23 cellular contexts compared by ENCODE assay signal in genomic region chr1:201988593-201988992, GRCh38. TPM values are rescaled to one million over a fixed set of nuclear protein-coding genes. Genes with fewer than 3 reads are reported as not detected.
DNase-seq lines count a peak whose midpoint lies in the region; ATAC-seq and TF ChIP-seq lines count a peak whose summit lies in the region.
"Had no signal": no experiment of that assay in that cellular context is flagged by ENCODE, and none has a peak within 500 bp of the region (broad histone marks: within the 10 kb centered on the region; RNA-seq: fewer than 3 reads in every experiment).

No MANE protein-coding gene starts in this region.

- intact Hi-C loops in colonic mucosa (cut with DNase I) (no loop called here), thyroid gland (cut with DNase I) (no loop called here)

- 53 to 58% methylated on average over 7 of the region's 7 CpGs for WGBS in thyroid gland, 2 donors

- H3K36me3 ChIP-seq in colonic mucosa (peaks cover 12% of the 10 kb centered on the region), thyroid gland (peaks cover 30 to 33% of the 10 kb centered on the region in 2 donors)

- no peak for TF ChIP-seq CTCF in WTC11 (IDR thresholded peaks at IDR 0.05)
- no peak for TF ChIP-seq CTCF in colonic mucosa (IDR thresholded peaks at IDR 0.05)
- TF ChIP-seq CTCF in thyroid gland (IDR thresholded peaks at IDR 0.05): no peak
- TF ChIP-seq CTCF in GM10266 (IDR thresholded peaks at IDR 0.05; ENCODE audit: control insufficient read depth, insufficient read depth, low read depth, missing control alignments): no peak

- H3K4me1 Mint-ChIP-seq in WTC11: peaks cover 19% of the 10 kb centered on the region

- H3K27ac ChIP-seq in colonic mucosa (no peak overlapping the region), thyroid gland (peak overlapping the region; percentile 46 to 85 (median 67))
- H3K27ac ChIP-seq: GM23248 had no signal

- H3K9me3 Mint-ChIP-seq in WTC11: no peaks in the 10 kb centered on the region
- H3K9me3 Mint-ChIP-seq: CD14-positive monocyte; CD8-positive, alpha-beta memory T cell had no signal

- H3K27me3 Mint-ChIP-seq in WTC11 (ENCODE audit: low read depth): no peaks in the 10 kb centered on the region

- H3K27ac Mint-ChIP-seq in WTC11: peak overlapping the region; percentile 45; the same call in 1 of the 2 replicates
- H3K27ac Mint-ChIP-seq: CD8-positive, alpha-beta memory T cell had no signal

- H3K4me3 ChIP-seq in colonic mucosa: no peak overlapping the region
- H3K4me3 ChIP-seq in thyroid gland (replicated peaks in 1 of 3): no peak overlapping the region
- H3K4me3 ChIP-seq: GM23248 had no signal

- H3K9ac ChIP-seq in colonic mucosa (ENCODE audit: low read depth in 2 of 2, low read length in 2 of 2): no peak overlapping the region
- H3K9ac ChIP-seq: GM23248 had no signal

- H3K4me1 ChIP-seq in colonic mucosa (no peaks in the 10 kb centered on the region), thyroid gland (peaks cover 17 to 26% of the 10 kb centered on the region in 2 donors)

- CTCF ChIA-PET in WTC11 (lab: Charles Lee): interaction anchor here (0.9 kb wide), 1 partner anchor 93 kb away, joined by 3 read pairs; no protein-coding TSS in a partner anchor

- peaks cover 44% of the 10 kb centered on the region for H3K36me3 Mint-ChIP-seq in WTC11

- H3K9me3 ChIP-seq in colonic mucosa (no peaks in the 10 kb centered on the region), thyroid gland (no peaks in the 10 kb centered on the region)

- TF ChIP-seq POLR2A in thyroid gland (IDR thresholded peaks at IDR 0.05): peak in 1 of 2 donors; percentile 36

- DNase-seq in WTC11 (ENCODE audit: low spot score) (no peak), colonic mucosa (peak; percentile 14), mesenteric fat pad (ENCODE audit: low spot score) (peak; percentile 82), thyroid gland (peak; percentile 36 to 53), mucosa of gallbladder (ENCODE audit: low spot score) (no peak), DMS53 (lab: John Stamatoyannopoulos, UW) (no peak), GM10266 (ENCODE audit: extremely low spot score) (no peak)
- DNase-seq: CD8-positive, alpha-beta memory T cell; DMS 273 treated with DMSO at 0.1 percent for 48 hours; DMS79 treated with DMSO at 0.1 percent for 48 hours; GM23248; H7; KBM-7; MM.1S; NCI-H2029; NCI-H446 treated with DMSO at 0.1 percent for 48 hours; NCI-H526; NCI-H82; NK-92 treated with Interleukin-12 subunit alpha and Interleukin-12 subunit beta, amount 100 ng/mL, for 24 hours; PC-3 had no signal

- H3K27me3 ChIP-seq in colonic mucosa (no peaks in the 10 kb centered on the region), thyroid gland (no peaks in the 10 kb centered on the region)

- no peak overlapping the region for H3K4me3 Mint-ChIP-seq in WTC11
- H3K4me3 Mint-ChIP-seq: CD14-positive monocyte; CD8-positive, alpha-beta memory T cell had no signal

- no peak for ATAC-seq in WTC11
- ATAC-seq: PC-3, SK-N-SH treated with all-trans-retinoic acid at 6 μM for 48 hours had no signal

- POLR2A ChIA-PET in WTC11 (lab: Charles Lee): interaction anchor here (0.5 kb wide), 1 partner anchor 65 kb away, joined by 3 read pairs; no protein-coding TSS in a partner anchor

TF ChIP-seq in WTC11, 78 proteins besides CTCF, POLR2A, EP300 and RAD21:
- no peak for TF ChIP-seq OVOL2 (CRISPR knock-in tag; IDR thresholded peaks at IDR 0.05; ENCODE audit: borderline replicate concordance)
- TF ChIP-seq ZBTB43 (CRISPR knock-in tag; IDR thresholded peaks at IDR 0.05): no peak
- TF ChIP-seq MLX (CRISPR knock-in tag; IDR thresholded peaks at IDR 0.05): no peak

RNA-seq across cellular contexts. Expression of gene RNPEP, which starts 6.1 kb away (rescaled TPM):
- total RNA-seq in WTC11 (2021) (57.4 to 61.6 TPM (median 59.2 TPM) in 3 replicates), colonic mucosa (100 to 1,000 TPM; 142 to 147 TPM), mesenteric fat pad (40.7 TPM), thyroid gland (10 to 100 TPM; 61.4 to 98.1 (median 85.7) TPM), mucosa of gallbladder (78.8 TPM)

RNA-seq across cellular contexts. Expression of gene ELF3, which starts 21.8 kb away (rescaled TPM):
- total RNA-seq in WTC11 (2021) (13.7 to 15.0 TPM (median 14.4 TPM) in 3 replicates), colonic mucosa (1,000 to 10,000 TPM in 1 of 2 donors, 100 to 1,000 TPM in 1; 749 to 1,162 TPM), mesenteric fat pad (1.9 TPM), thyroid gland (10 to 100 TPM in 2 of 4 donors, 1 to 10 TPM in 2; 6.6 to 28.8 (median 12.6) TPM), mucosa of gallbladder (517 TPM)
- total RNA-seq: GM23248 had no signal

RNA-seq across cellular contexts. Expression of gene TIMM17A, which starts 33.3 kb away (rescaled TPM):
- total RNA-seq in WTC11 (2021) (50.3 to 56.1 TPM (median 51.2 TPM) in 3 replicates), colonic mucosa (10 to 100 TPM; 63.4 to 84.7 TPM), mesenteric fat pad (61.7 TPM), thyroid gland (10 to 100 TPM; 34.7 to 46.8 (median 40.1) TPM), mucosa of gallbladder (37.5 TPM)

RNA-seq across cellular contexts. Expression of gene LMOD1, which starts 42.2 kb away (rescaled TPM):
- total RNA-seq in WTC11 (2021): 1.5 to 1.9 TPM (median 1.6 TPM) in 3 replicates
- 10 to 100 TPM in 1 of 2 donors, 1 to 10 TPM in 1; 7.6 to 64.5 TPM for total RNA-seq in colonic mucosa
- 26.5 TPM for total RNA-seq in mesenteric fat pad
- total RNA-seq in thyroid gland: 10 to 100 TPM; 30.6 to 50.0 (median 35.9) TPM
- 257 TPM for total RNA-seq in mucosa of gallbladder
- total RNA-seq: A673; CD8-positive, alpha-beta memory T cell had no signal

Comparison
In these comparisons a context has a peak if more than half of its experiments do, and no peak if none do; other contexts are left out.
1. DNase-seq: peak in colonic mucosa (single experiment), mesenteric fat pad (single experiment) and thyroid gland (2 of 2); none in WTC11 (single experiment), mucosa of gallbladder (single experiment), DMS53 (single experiment) and GM10266 (single experiment).
2. RNA of gene ELF3, which starts 21.8 kb away (total RNA-seq): 749 to 1,162 TPM in colonic mucosa and 517 TPM in mucosa of gallbladder (single experiment); 6.6 to 28.8 TPM in thyroid gland, 13.7 to 15.0 TPM in WTC11 and 1.9 TPM in mesenteric fat pad (single experiment); every median in the first group is over 10 times any median in the second.